In genomic region chr12:56941299-56942017, GRCh38 we compare ENCODE assay signal across 8 cellular contexts. TPM values are rescaled to one million over a fixed set of nuclear protein-coding genes. Genes with fewer than 3 reads are reported as not detected.
DNase-seq lines count a peak whose midpoint lies in the region; ATAC-seq and TF ChIP-seq lines count a peak whose summit lies in the region.

No MANE protein-coding gene starts in this region.

- POLR2A ChIA-PET in A673 (lab: Charles Lee; ENCODE audit: low non-redundant PET) (no interaction called here), T-cell (lab: Charles Lee) (no interaction called here)

- DNase-seq in ELR (ENCODE audit: low read depth) (peak; percentile 59), HL-60 (ENCODE audit: low read depth in 1 of 2, low spot score in 1 of 2) (peak; percentile 51 to 80), cerebellar cortex (ENCODE audit: low spot score) (peak; percentile 4), osteocyte (ENCODE audit: extremely low spot score, unreplicated experiment) (peak; percentile 67), A673 (ENCODE audit: low spot score) (no peak), BE2C (no peak), T-cell (no peak)

- peak overlapping the region; percentile 52 for H3K27ac ChIP-seq in HL-60 (replicated peaks)
- H3K27ac ChIP-seq in A673 (ENCODE audit: low read depth, low read length, poor library complexity, severe bottlenecking): no peak overlapping the region

- H3K9me3 ChIP-seq in A673 (ENCODE audit: low read depth, low read length, poor library complexity, severe bottlenecking) (no peaks in the 10 kb centered on the region), BE2C (no peaks in the 10 kb centered on the region)

- no peaks in the 10 kb centered on the region for H3K36me3 ChIP-seq in A673 (ENCODE audit: insufficient read depth, low read length, poor library complexity, severe bottlenecking)
- no peaks in the 10 kb centered on the region for H3K36me3 ChIP-seq in BE2C

- H3K4me1 Mint-ChIP-seq in osteocyte (ENCODE audit: unreplicated experiment) (peaks cover 11% of the 10 kb centered on the region), T-cell (no peaks in the 10 kb centered on the region)

- H3K4me3 ChIP-seq in HL-60 (replicated peaks; ENCODE audit: insufficient read depth, low read length): no peak overlapping the region
- no peak overlapping the region for H3K4me3 ChIP-seq in A673 (ENCODE audit: low read depth, low read length, poor library complexity, severe bottlenecking)
- H3K4me3 ChIP-seq in BE2C (ENCODE audit: low read depth, low read length): no peak overlapping the region

- H3K27ac Mint-ChIP-seq in osteocyte (ENCODE audit: unreplicated experiment): peak overlapping the region; percentile 48
- no peak overlapping the region for H3K27ac Mint-ChIP-seq in T-cell

- intact Hi-C loops in A673 (cut with micrococcal nuclease; ENCODE audit: unreplicated experiment): no loop called here

- TF ChIP-seq CTCF in HL-60 (IDR thresholded peaks at IDR 0.05; ENCODE audit: insufficient read depth, low read length) (no peak), osteocyte (IDR thresholded peaks at IDR 0.05) (no peak), A673 (conservative IDR thresholded peaks at IDR 0.05; ENCODE audit: low read depth, low read length) (no peak), BE2C (IDR thresholded peaks at IDR 0.05; ENCODE audit: low read depth, low read length) (no peak)

- H3K27me3 Mint-ChIP-seq in osteocyte (ENCODE audit: unreplicated experiment): peaks cover 35% of the 10 kb centered on the region
- H3K27me3 Mint-ChIP-seq in T-cell: peaks cover 10 to 12% of the 10 kb centered on the region in 2 donors

- H3K4me1 ChIP-seq in A673 (ENCODE audit: insufficient read depth, low read length, poor library complexity, severe bottlenecking) (peaks cover 7% of the 10 kb centered on the region), BE2C (no peaks in the 10 kb centered on the region)

- H3K27me3 ChIP-seq in HL-60 (ENCODE audit: insufficient read depth, poor library complexity, severe bottlenecking) (no peaks in the 10 kb centered on the region), A673 (replicated peaks; ENCODE audit: insufficient read depth, low read depth, low read length, poor library complexity) (no peaks in the 10 kb centered on the region), BE2C (no peaks in the 10 kb centered on the region)

- ATAC-seq in HG03159 (IDR thresholded peaks at IDR 0.05; ENCODE audit: unreplicated experiment) (no peak), T-cell (replicated peaks in 1 of 4) (no peak)

- BruUV-seq in A673 (replicated peaks; lab: Mats Ljungman, UMichigan): no TSS peak

- H3K4me3 Mint-ChIP-seq in osteocyte (ENCODE audit: unreplicated experiment) (no peak overlapping the region), T-cell (no peak overlapping the region)

- H3K36me3 Mint-ChIP-seq in osteocyte (ENCODE audit: unreplicated experiment) (no peaks in the 10 kb centered on the region), T-cell (no peaks in the 10 kb centered on the region)

- CTCF ChIA-PET in A673 (lab: Charles Lee) (no interaction called here), T-cell (lab: Charles Lee) (no interaction called here)

- H3K9me3 Mint-ChIP-seq in osteocyte (ENCODE audit: unreplicated experiment): peaks cover 14% of the 10 kb centered on the region
- H3K9me3 Mint-ChIP-seq in T-cell: peaks cover 0 to 9% (median 7%) of the 10 kb centered on the region in 3 donors

RNA-seq across cellular contexts. Expression of gene SDR9C7, which starts 7.2 kb away (rescaled TPM):
- total RNA-seq in osteocyte (not detected in 2 replicates), A673 (2021) (not detected in 2 replicates), T-cell (not detected)
- polyA plus RNA-seq in BE2C (2012; ENCODE audit: insufficient read depth, insufficient read length, low read depth): 0.32 TPM

RNA-seq across cellular contexts. Expression of gene RDH16, which starts 15.9 kb away (rescaled TPM):
- total RNA-seq in osteocyte (0.16 and 0.27 TPM in 2 replicates), A673 (2021) (0.24 and 0.42 TPM in 2 replicates), T-cell (1 to 10 TPM in 3 of 5 donors, under 1 TPM in 2; 0.98 to 1.6 (median 1.1) TPM)
- 1.8 TPM for polyA plus RNA-seq in BE2C (2012; ENCODE audit: insufficient read depth, insufficient read length, low read depth)

Comparison
In these comparisons a context has a peak if more than half of its experiments do, and no peak if none do; other contexts are left out.
1. DNase-seq: peak in ELR (single experiment), HL-60 (2 of 2), cerebellar cortex (single experiment) and osteocyte (single experiment); none in A673 (single experiment), BE2C (single experiment) and T-cell (0 of 34).